7 cellular contexts compared by ENCODE assay signal in the genomic region with DNA sequence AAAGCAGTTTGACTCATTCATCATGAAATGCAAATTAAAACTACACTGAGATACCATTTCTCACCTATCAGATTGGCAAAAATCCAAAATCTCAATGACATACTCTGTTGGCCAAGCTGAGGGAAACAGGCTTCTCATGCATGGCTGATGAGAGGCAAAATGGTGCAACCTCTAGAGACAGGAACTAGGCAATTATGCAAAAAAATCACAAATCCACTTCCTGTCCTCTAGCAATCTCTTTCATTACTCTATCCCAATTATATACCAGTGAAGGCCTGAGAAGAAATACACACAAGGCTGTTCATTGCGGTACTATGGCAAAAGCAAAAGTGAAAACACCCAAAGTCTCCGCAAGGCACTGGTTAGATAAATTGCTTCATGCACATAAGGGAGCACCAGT. TPM values are rescaled to one million over a fixed set of nuclear protein-coding genes. Genes with fewer than 3 reads are reported as not detected.
DNase-seq lines count a peak whose midpoint lies in the region; ATAC-seq and TF ChIP-seq lines count a peak whose summit lies in the region.

No MANE protein-coding gene starts in this region.

- no peak overlapping the region for H3K4me3 ChIP-seq in HEK293 (ENCODE audit: low read depth, low read length)
- no peak overlapping the region for H3K4me3 ChIP-seq in right lobe of liver

- intact Hi-C loops in right lobe of liver (cut with DNase I) = no loop called here

- ATAC-seq in GM18873 (IDR thresholded peaks at IDR 0.05; ENCODE audit: low FRiP score, unreplicated experiment) = peak; percentile 76
- ATAC-seq in central memory CD8-positive, alpha-beta T cell (replicated peaks; ENCODE audit: extremely low read depth, poor library complexity, severe bottlenecking) = no peak
- ATAC-seq in right lobe of liver = no peak

- CTCF ChIA-PET in HEK293 (lab: Yijun Ruan, JAX) = interaction anchor here (1.2 kb wide), 1 partner anchor 33 kb away, joined by 3 read pairs; no protein-coding TSS in a partner anchor

- no peaks in the 10 kb centered on the region for H3K9me3 ChIP-seq in HEK293 (ENCODE audit: control insufficient read depth, insufficient read depth, low read depth, low read length)
- H3K9me3 ChIP-seq in KOPT-K1 (ENCODE audit: insufficient read depth, low read length, poor library complexity, severe bottlenecking) = no peaks in the 10 kb centered on the region
- no peaks in the 10 kb centered on the region for H3K9me3 ChIP-seq in right lobe of liver

- no peaks in the 10 kb centered on the region for H3K27me3 ChIP-seq in right lobe of liver

- TF ChIP-seq CTCF in HEK293 (tag by site-specific recombination; IDR thresholded peaks at IDR 0.05) (no peak), right lobe of liver (IDR thresholded peaks at IDR 0.05) (no peak)

- WGBS in right lobe of liver (ENCODE audit: insufficient coverage, low coverage, low lambda C conversion rate, missing lambda C conversion rate) = 93% methylated on average over 2 of the region's 2 CpGs

- TF ChIP-seq POLR2A in right lobe of liver (IDR thresholded peaks at IDR 0.05) = no peak

- H3K36me3 Mint-ChIP-seq in central memory CD8-positive, alpha-beta T cell (ENCODE audit: insufficient read depth) = peaks cover 2% of the 10 kb centered on the region

- no peak overlapping the region for H3K4me3 Mint-ChIP-seq in central memory CD8-positive, alpha-beta T cell

- H3K27me3 Mint-ChIP-seq in central memory CD8-positive, alpha-beta T cell = no peaks in the 10 kb centered on the region

- H3K27ac ChIP-seq in HEK293 (ENCODE audit: extremely low read depth, low read depth, low read length) (no peak overlapping the region), KOPT-K1 (ENCODE audit: low read depth, low read length, poor library complexity, severe bottlenecking) (peak overlapping the region; percentile 4), right lobe of liver (no peak overlapping the region)

- no peaks in the 10 kb centered on the region for H3K9me3 Mint-ChIP-seq in central memory CD8-positive, alpha-beta T cell

- peak overlapping the region; percentile 51 for H3K27ac Mint-ChIP-seq in central memory CD8-positive, alpha-beta T cell (ENCODE audit: low read depth)

- H3K36me3 ChIP-seq in HEK293 (ENCODE audit: control insufficient read depth in 2 of 2, insufficient read depth in 1 of 2, low read length in 2 of 2) (peaks cover 0 to 27% of the 10 kb centered on the region in 2 experiments; a peak in 2 of 3 replicates), KOPT-K1 (ENCODE audit: insufficient read depth, low read length) (peaks cover 87% of the 10 kb centered on the region), right lobe of liver (no peaks in the 10 kb centered on the region)

- H3K4me1 ChIP-seq in HEK293 (ENCODE audit: control insufficient read depth, insufficient read depth, low read length) (peaks cover 13% of the 10 kb centered on the region; the same call in 1 of the 2 replicates), right lobe of liver (no peaks in the 10 kb centered on the region)

- POLR2A ChIA-PET in HEK293 (lab: Yijun Ruan, JAX) = interaction anchor here (0.5 to 0.6 kb wide), 2 partner anchors 10 to 198 kb away, joined by 3 to 4 read pairs; no protein-coding TSS in a partner anchor

- no peak for DNase-seq in central memory CD8-positive, alpha-beta T cell (ENCODE audit: low spot score in 2 of 2)
- DNase-seq in activated CD4-positive, alpha-beta T cell treated with anti-CD3 and anti-CD28 coated beads for 48 hours = no peak
- no peak for DNase-seq in right lobe of liver
- no peak for DNase-seq in activated CD4-positive, alpha-beta T cell treated with anti-CD3 and anti-CD28 coated beads, Interleukin-2, amount 50 U/mL, for 48 hours

- peaks cover 10% of the 10 kb centered on the region for H3K4me1 Mint-ChIP-seq in central memory CD8-positive, alpha-beta T cell

TF ChIP-seq in HEK293, 187 proteins besides CTCF, POLR2A, EP300 and RAD21:
- TF ChIP-seq, protein P1, sequence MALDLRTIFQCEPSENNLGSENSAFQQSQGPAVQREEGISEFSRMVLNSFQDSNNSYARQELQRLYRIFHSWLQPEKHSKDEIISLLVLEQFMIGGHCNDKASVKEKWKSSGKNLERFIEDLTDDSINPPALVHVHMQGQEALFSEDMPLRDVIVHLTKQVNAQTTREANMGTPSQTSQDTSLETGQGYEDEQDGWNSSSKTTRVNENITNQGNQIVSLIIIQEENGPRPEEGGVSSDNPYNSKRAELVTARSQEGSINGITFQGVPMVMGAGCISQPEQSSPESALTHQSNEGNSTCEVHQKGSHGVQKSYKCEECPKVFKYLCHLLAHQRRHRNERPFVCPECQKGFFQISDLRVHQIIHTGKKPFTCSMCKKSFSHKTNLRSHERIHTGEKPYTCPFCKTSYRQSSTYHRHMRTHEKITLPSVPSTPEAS (tag by site-specific recombination; IDR thresholded peaks at IDR 0.05) = no peak
- TF ChIP-seq, protein P2, sequence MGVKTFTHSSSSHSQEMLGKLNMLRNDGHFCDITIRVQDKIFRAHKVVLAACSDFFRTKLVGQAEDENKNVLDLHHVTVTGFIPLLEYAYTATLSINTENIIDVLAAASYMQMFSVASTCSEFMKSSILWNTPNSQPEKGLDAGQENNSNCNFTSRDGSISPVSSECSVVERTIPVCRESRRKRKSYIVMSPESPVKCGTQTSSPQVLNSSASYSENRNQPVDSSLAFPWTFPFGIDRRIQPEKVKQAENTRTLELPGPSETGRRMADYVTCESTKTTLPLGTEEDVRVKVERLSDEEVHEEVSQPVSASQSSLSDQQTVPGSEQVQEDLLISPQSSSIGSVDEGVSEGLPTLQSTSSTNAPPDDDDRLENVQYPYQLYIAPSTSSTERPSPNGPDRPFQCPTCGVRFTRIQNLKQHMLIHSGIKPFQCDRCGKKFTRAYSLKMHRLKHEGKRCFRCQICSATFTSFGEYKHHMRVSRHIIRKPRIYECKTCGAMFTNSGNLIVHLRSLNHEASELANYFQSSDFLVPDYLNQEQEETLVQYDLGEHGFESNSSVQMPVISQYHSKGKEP (tag by site-specific recombination; IDR thresholded peaks at IDR 0.05) = peak; percentile 83
- TF ChIP-seq ZNF544 (tag by site-specific recombination; IDR thresholded peaks at IDR 0.05) = no peak
- TF ChIP-seq, protein P3, sequence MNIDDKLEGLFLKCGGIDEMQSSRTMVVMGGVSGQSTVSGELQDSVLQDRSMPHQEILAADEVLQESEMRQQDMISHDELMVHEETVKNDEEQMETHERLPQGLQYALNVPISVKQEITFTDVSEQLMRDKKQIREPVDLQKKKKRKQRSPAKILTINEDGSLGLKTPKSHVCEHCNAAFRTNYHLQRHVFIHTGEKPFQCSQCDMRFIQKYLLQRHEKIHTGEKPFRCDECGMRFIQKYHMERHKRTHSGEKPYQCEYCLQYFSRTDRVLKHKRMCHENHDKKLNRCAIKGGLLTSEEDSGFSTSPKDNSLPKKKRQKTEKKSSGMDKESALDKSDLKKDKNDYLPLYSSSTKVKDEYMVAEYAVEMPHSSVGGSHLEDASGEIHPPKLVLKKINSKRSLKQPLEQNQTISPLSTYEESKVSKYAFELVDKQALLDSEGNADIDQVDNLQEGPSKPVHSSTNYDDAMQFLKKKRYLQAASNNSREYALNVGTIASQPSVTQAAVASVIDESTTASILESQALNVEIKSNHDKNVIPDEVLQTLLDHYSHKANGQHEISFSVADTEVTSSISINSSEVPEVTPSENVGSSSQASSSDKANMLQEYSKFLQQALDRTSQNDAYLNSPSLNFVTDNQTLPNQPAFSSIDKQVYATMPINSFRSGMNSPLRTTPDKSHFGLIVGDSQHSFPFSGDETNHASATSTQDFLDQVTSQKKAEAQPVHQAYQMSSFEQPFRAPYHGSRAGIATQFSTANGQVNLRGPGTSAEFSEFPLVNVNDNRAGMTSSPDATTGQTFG (tag by site-specific recombination; IDR thresholded peaks at IDR 0.05; ENCODE audit: borderline replicate concordance) = no peak
- no peak for TF ChIP-seq ZNF426 (tag by site-specific recombination; IDR thresholded peaks at IDR 0.05)
- TF ChIP-seq ZNF561 (tag by site-specific recombination; IDR thresholded peaks at IDR 0.05; ENCODE audit: borderline replicate concordance) = no peak

RNA-seq across cellular contexts. Expression of a gene that starts 25.9 kb away (rescaled TPM):
- total RNA-seq in right lobe of liver = under 1 TPM; 0.15 to 0.87 (median 0.67) TPM
